Comparison of ENCODE assay signal across 8 cellular contexts in genomic region chr4:184649971-184650855, GRCh38. TPM values are rescaled to one million over a fixed set of nuclear protein-coding genes. Genes with fewer than 3 reads are reported as not detected.
DNase-seq lines count a peak whose midpoint lies in the region; ATAC-seq and TF ChIP-seq lines count a peak whose summit lies in the region.

No MANE protein-coding gene starts in this region.

- H3K27me3 ChIP-seq in BE2C (no peaks in the 10 kb centered on the region), SJCRH30 (no peaks in the 10 kb centered on the region), mucosa of stomach (ENCODE audit: control insufficient read depth, insufficient read depth, low read length) (no peaks in the 10 kb centered on the region)

- TF ChIP-seq CTCF in BE2C (IDR thresholded peaks at IDR 0.05; ENCODE audit: low read depth, low read length), result no peak

- H3K9ac ChIP-seq in mucosa of stomach (ENCODE audit: low read length), result peak overlapping the region; percentile 91

- H3K4me3 ChIP-seq in BE2C (ENCODE audit: low read depth, low read length) (peak overlapping the region; percentile 94), SJCRH30 (peak overlapping the region; percentile 97), mucosa of stomach (ENCODE audit: low read length) (peak overlapping the region; percentile 97)

- H3K4me1 ChIP-seq in BE2C (peaks cover under 1% of the 10 kb centered on the region), SJCRH30 (peaks cover 9% of the 10 kb centered on the region), mucosa of stomach (ENCODE audit: control insufficient read depth, insufficient read depth, low read length) (peaks cover 31% of the 10 kb centered on the region)

- no peaks in the 10 kb centered on the region for H3K9me3 ChIP-seq in BE2C
- no peaks in the 10 kb centered on the region for H3K9me3 ChIP-seq in SJCRH30 (replicated peaks)
- no peaks in the 10 kb centered on the region for H3K9me3 ChIP-seq in mucosa of stomach (ENCODE audit: control insufficient read depth, low read length)

- peak; percentile 19 for ATAC-seq in GM18502 (IDR thresholded peaks at IDR 0.05; ENCODE audit: poor library complexity, unreplicated experiment)
- peak; percentile 1 for ATAC-seq in HG03064 (IDR thresholded peaks at IDR 0.05; ENCODE audit: low read depth, unreplicated experiment)

- DNase-seq in BE2C (no peak), SJCRH30 (peak; percentile 23 to 53), ecto neural progenitor cell (ENCODE audit: low spot score) (peak; percentile 62), globus pallidus (ENCODE audit: low spot score) (no peak), Kasumi-1 (lab: John Stamatoyannopoulos, UW) (no peak)

- H3K27ac ChIP-seq in SJCRH30, result peak overlapping the region; percentile 98

- H3K36me3 ChIP-seq in BE2C, result no peaks in the 10 kb centered on the region
- H3K36me3 ChIP-seq in SJCRH30, result no peaks in the 10 kb centered on the region
- H3K36me3 ChIP-seq in mucosa of stomach (ENCODE audit: control insufficient read depth, insufficient read depth, low read length), result no peaks in the 10 kb centered on the region

RNA-seq across cellular contexts. Expression of gene PRIMPOL, which starts 0.7 kb away (rescaled TPM):
- polyA plus RNA-seq in BE2C (2012; ENCODE audit: insufficient read depth, insufficient read length, low read depth), result 2.6 TPM
- total RNA-seq in SJCRH30 (2014; rRNA removed; shearing (Covaris generic)), result 19.0 and 24.7 TPM in 2 replicates

RNA-seq across cellular contexts. Expression of gene CASP3, which starts 1.0 kb away (rescaled TPM):
- 11.9 TPM for polyA plus RNA-seq in BE2C (2012; ENCODE audit: insufficient read depth, insufficient read length, low read depth)
- total RNA-seq in SJCRH30 (2014; rRNA removed; shearing (Covaris generic)), result 37.9 and 44.0 TPM in 2 replicates

Comparison
In these comparisons a context has a peak if more than half of its experiments do, and no peak if none do; other contexts are left out.
1. DNase-seq: peak in SJCRH30 (2 of 2) and ecto neural progenitor cell (single experiment); none in BE2C (single experiment), globus pallidus (single experiment) and Kasumi-1 (0 of 2).
2. Peak in every context shown above with its lines, with median percentiles within 50 percentile points of each other: H3K4me3 ChIP-seq.